Comparison of ENCODE assay signal across 7 cellular contexts in the genomic region with DNA sequence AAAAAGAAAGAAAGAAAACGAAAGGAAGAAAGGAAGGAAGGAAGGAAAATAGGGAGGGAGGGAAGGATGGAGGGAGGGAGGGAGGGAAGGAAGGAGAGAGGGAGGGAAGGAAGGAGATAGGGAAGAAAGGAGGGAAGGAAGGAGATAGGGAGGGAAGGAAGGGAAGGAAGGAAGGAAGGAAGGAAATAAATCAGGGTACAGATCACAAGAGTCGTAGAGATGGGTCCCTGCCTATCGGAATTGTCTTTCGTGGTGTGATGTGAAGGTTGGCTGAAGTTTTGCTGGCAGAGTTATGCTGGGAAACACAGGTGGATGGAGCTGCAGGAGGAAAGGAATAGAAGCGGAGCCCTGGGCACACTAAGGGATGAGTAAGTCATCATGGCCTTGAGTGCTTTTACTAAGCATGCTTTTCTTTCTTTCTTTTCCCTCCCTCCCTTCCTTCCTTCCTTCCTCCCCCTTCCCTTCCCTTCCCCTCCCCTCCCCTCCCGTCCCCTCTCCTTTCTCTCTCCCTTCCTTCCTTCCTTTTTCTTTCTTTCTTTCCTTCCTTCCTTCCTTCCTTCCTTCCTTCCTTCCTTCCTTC.
"Had no signal": no experiment of that assay in that cellular context is flagged by ENCODE, and none has a peak within 500 bp of the region (broad histone marks: within the 10 kb centered on the region; RNA-seq: fewer than 3 reads in every experiment).

No MANE protein-coding gene starts in this region.

- H3K36me3 ChIP-seq: HAP-1 had no signal

- H3K9me3 ChIP-seq: HAP-1 had no signal

- H3K4me3 ChIP-seq: GM23248, HAP-1 had no signal

- H3K4me1 ChIP-seq: HAP-1 had no signal

- H3K9ac ChIP-seq: GM23248 had no signal

- FAIRE-seq: HTR-8/SVneo had no signal

- ATAC-seq: HCT116 had no signal

- H3K27ac ChIP-seq: GM23248 had no signal

- H2AFZ ChIP-seq: GM23248 had no signal

- DNase-seq: GM23248, GOT3, H7, KG1 had no signal
